8 cellular contexts compared by ENCODE assay signal in the genomic region with DNA sequence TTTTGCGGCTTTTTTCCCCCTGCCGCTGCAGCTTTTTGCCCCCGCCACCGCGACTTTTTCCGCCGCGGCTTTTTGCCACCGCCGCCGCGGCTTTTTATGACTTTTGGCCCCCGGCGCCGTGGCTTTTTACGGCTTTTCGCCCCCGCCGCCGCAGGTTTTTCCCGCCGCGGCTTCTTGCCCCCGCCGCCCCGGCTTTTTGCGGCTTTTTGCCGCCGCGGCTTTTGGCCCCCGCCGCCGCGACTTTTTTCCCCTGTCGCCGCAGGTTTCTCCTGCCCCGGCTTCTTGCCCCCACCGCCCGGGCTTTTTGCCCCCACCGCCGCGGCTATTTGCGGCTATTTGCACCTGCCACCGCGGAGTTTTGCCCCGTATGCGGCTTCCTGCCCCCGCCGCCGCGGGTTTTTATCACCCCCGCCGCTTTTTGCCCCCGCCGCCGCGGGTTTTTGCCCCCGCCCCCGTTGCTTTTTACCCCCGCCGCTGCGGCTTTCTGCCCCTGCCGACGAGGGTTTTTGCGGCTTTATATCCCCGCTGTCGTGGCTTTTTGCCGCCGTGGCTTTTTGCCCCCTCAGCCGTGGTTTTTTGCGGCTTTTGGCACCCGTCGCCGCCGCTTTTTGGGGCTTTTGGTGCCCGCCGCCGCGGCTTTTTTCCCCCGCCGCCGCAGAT.
A peak's percentile ranks its signal among the peaks of the same experiment; 100 is the strongest.
DNase-seq lines count a peak whose midpoint lies in the region; ATAC-seq, FAIRE-seq and TF ChIP-seq lines count a peak whose summit lies in the region.

No MANE protein-coding gene starts in this region.

- no peak overlapping the region for H3K27ac Mint-ChIP-seq in type B pancreatic cell

- intact Hi-C loops in kidney (cut with DNase I), result no loop called here

- TF ChIP-seq CTCF in astrocyte of the spinal cord (IDR thresholded peaks at IDR 0.05; ENCODE audit: low read depth, low read length), result no peak
- TF ChIP-seq CTCF in kidney (IDR thresholded peaks at IDR 0.05; ENCODE audit: borderline replicate concordance, extremely low read depth, insufficient read depth), result no peak
- TF ChIP-seq CTCF in type B pancreatic cell (conservative IDR thresholded peaks at IDR 0.05), result no peak
- TF ChIP-seq CTCF in omental fat pad (IDR thresholded peaks at IDR 0.05), result no peak

- in situ Hi-C loops in astrocyte of the spinal cord (cut with HindIII; ENCODE audit: low sequenced_read_pairs), result no loop called here

- FAIRE-seq in kidney (lab: Jason Lieb, UNC), result no peak

- ATAC-seq in omental fat pad (ENCODE audit: low FRiP score) (no peak), HG02623 (IDR thresholded peaks at IDR 0.05; ENCODE audit: unreplicated experiment) (no peak)

- peaks cover 5% of the 10 kb centered on the region for H3K36me3 Mint-ChIP-seq in type B pancreatic cell

- no peaks in the 10 kb centered on the region for H3K27me3 Mint-ChIP-seq in type B pancreatic cell

- no peaks in the 10 kb centered on the region for H3K9me3 ChIP-seq in kidney (ENCODE audit: control insufficient read depth in 1 of 2, low read length in 2 of 2)

- H3K4me3 Mint-ChIP-seq in type B pancreatic cell, result no peak overlapping the region

- H3K4me1 ChIP-seq in kidney (ENCODE audit: control insufficient read depth in 1 of 2, insufficient read depth in 1 of 2, low read depth in 1 of 2, low read length in 2 of 2), result no peaks in the 10 kb centered on the region

- no peaks in the 10 kb centered on the region for H3K36me3 ChIP-seq in kidney (ENCODE audit: control insufficient read depth in 1 of 2, insufficient read depth in 2 of 2, low read length in 2 of 2)

- H3K9me3 Mint-ChIP-seq in type B pancreatic cell, result peaks cover 7% of the 10 kb centered on the region

- H3K4me1 Mint-ChIP-seq in type B pancreatic cell (ENCODE audit: unreplicated experiment), result no peaks in the 10 kb centered on the region

- H3K27ac ChIP-seq in kidney (ENCODE audit: low read depth in 2 of 2, low read length in 2 of 2), result no peak overlapping the region

- H3K9ac ChIP-seq in kidney (ENCODE audit: low read length in 2 of 2), result no peak overlapping the region

- peak; percentile 67 for DNase-seq in activated effector memory CD4-positive, alpha-beta T cell treated with anti-CD3 and anti-CD28 coated beads, Interleukin-2, amount 50 U/mL, for 16 hours
- no peak for DNase-seq in activated effector memory CD4-positive, alpha-beta T cell treated with Interleukin-2 at 50 U/mL for 16 hours
- DNase-seq in astrocyte of the spinal cord (ENCODE audit: low read depth, low spot score) (no peak), kidney (peak; percentile 78), type B pancreatic cell (ENCODE audit: extremely low spot score, unreplicated experiment) (peak; percentile 73), CD1c-positive myeloid dendritic cell (ENCODE audit: extremely low spot score) (no peak), omental fat pad (ENCODE audit: low spot score) (no peak)

- H3K4me3 ChIP-seq in astrocyte of the spinal cord (ENCODE audit: low read depth, low read length), result peak overlapping the region; percentile 30
- no peak overlapping the region for H3K4me3 ChIP-seq in kidney (ENCODE audit: low read length in 2 of 2)

Comparison
In these comparisons a context has a peak if more than half of its experiments do, and no peak if none do; other contexts are left out.
1. DNase-seq: peak in activated effector memory CD4-positive, alpha-beta T cell treated with anti-CD3 and anti-CD28 coated beads, Interleukin-2, amount 50 U/mL, for 16 hours (single experiment), kidney (single experiment) and type B pancreatic cell (single experiment); none in activated effector memory CD4-positive, alpha-beta T cell treated with Interleukin-2 at 50 U/mL for 16 hours (single experiment), astrocyte of the spinal cord (single experiment), CD1c-positive myeloid dendritic cell (single experiment) and omental fat pad (single experiment).